8 cellular contexts compared by ENCODE assay signal in the genomic region with DNA sequence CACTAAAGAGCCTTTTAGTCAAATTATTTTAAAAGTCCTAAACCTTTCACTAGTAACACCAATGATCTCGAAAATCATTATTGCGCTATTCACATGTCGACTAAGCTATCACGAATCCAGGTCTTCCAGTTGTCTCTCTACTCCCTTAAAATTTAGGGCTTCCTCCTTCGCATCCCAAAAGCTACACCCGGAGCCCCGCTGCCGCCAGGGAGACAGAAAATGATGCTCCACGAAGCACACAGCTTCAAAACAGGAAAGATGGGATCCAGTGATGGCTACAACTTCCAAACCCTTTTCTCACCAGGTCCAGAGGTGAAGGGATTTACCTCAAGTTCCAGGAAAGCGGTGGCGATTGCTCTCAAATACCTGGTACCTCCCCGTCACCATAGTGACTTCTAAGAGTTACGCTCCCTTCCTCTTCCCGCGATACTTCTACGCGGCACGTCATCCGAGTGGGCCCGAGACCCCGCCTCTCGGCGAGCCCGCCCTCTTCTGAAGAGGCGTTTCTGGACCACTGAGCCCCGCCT. TPM values are rescaled to one million over a fixed set of nuclear protein-coding genes. Genes with fewer than 3 reads are reported as not detected.
DNase-seq lines count a peak whose midpoint lies in the region; ATAC-seq lines count a peak whose summit lies in the region.

A gene (minus strand): TSS at position 406 of the 527 bp plus-strand sequence. CDS start 14,625 bp downstream, outside the sequence.

- POLR2A ChIA-PET in CD4-positive, alpha-beta memory T cell (lab: Charles Lee; ENCODE audit: partially characterized antibody): interaction anchor here (0.6 to 4.1 kb wide), 3 partner anchors 17 to 228 kb away, joined by 3 to 35 read pairs (median 5); a partner anchor contains a TSS

- H3K27ac Mint-ChIP-seq in CD4-positive, alpha-beta memory T cell: peak within 1 kb of the TSS; percentile 97 to 100 (median 99)

- ATAC-seq in GM21360 (IDR thresholded peaks at IDR 0.05; ENCODE audit: unreplicated experiment): peak; percentile 96

- peak within 1 kb of the TSS; percentile 91 to 100 (median 98) for H3K4me3 Mint-ChIP-seq in CD4-positive, alpha-beta memory T cell

- H3K27me3 ChIP-seq in CD4-positive, alpha-beta memory T cell (ENCODE audit: insufficient read depth, low read length): no peaks in the 10 kb centered on the region
- peaks cover 2% of the 10 kb centered on the region for H3K27me3 ChIP-seq in effector memory CD4-positive, alpha-beta T cell (replicated peaks; ENCODE audit: control insufficient read depth, insufficient read depth, low read length, poor library complexity, severe bottlenecking)

- peak; percentile 96 to 97 (median 97) for DNase-seq in CD4-positive, alpha-beta memory T cell
- DNase-seq in HT1080 (ENCODE audit: low read depth) (peak; percentile 96), NOMO-1 (lab: John Stamatoyannopoulos, UW; ENCODE audit: unreplicated experiment in 2 of 2) (peak; percentile 93 to 99), lung microvascular endothelial cell (ENCODE audit: low read depth in 2 of 2) (peak; percentile 97 to 98)
- peak; percentile 92 to 95 for DNase-seq in activated CD8-positive, alpha-beta memory T cell treated with anti-CD3 and anti-CD28 coated beads for 4 hours (ENCODE audit: low read depth in 2 of 2)
- DNase-seq in effector memory CD4-positive, alpha-beta T cell: peak; percentile 92 to 95 (median 93)
- DNase-seq in stimulated activated CD4-positive, alpha-beta T cell treated with anti-CD3 and anti-CD28 coated beads, TNF-alpha, amount 100 ng/mL, for 48 hours (ENCODE audit: low read depth in 3 of 3): peak; percentile 89 to 94 (median 90)

- H3K27ac ChIP-seq in CD4-positive, alpha-beta memory T cell (ENCODE audit: low read depth, low read length): peak within 1 kb of the TSS; percentile 91
- H3K27ac ChIP-seq in effector memory CD4-positive, alpha-beta T cell (ENCODE audit: insufficient read depth, low read length, poor library complexity, severe bottlenecking): peak within 1 kb of the TSS; percentile 91

- H3K4me1 Mint-ChIP-seq in CD4-positive, alpha-beta memory T cell: peaks cover 28 to 49% (median 36%) of the 10 kb centered on the region in 4 donors

- H3K9me3 ChIP-seq in CD4-positive, alpha-beta memory T cell (ENCODE audit: control insufficient read depth in 1 of 2, low read length in 2 of 2): no peaks in the 10 kb centered on the region
- H3K9me3 ChIP-seq in effector memory CD4-positive, alpha-beta T cell (ENCODE audit: control insufficient read depth, low read length): no peaks in the 10 kb centered on the region

- intact Hi-C loops in CD4-positive, alpha-beta memory T cell (cut with micrococcal nuclease): loop anchor here (1.0 to 2.0 kb wide), 5 partner anchors 28 to 1596 kb away; a partner anchor contains a TSS

- no peaks in the 10 kb centered on the region for H3K27me3 Mint-ChIP-seq in CD4-positive, alpha-beta memory T cell

- H3K9me3 Mint-ChIP-seq in CD4-positive, alpha-beta memory T cell: peaks cover 0 to 11% (median under 1%) of the 10 kb centered on the region in 8 donors

- H3K36me3 ChIP-seq in CD4-positive, alpha-beta memory T cell (ENCODE audit: insufficient read depth, low read length): no peaks in the 10 kb centered on the region
- no peaks in the 10 kb centered on the region for H3K36me3 ChIP-seq in effector memory CD4-positive, alpha-beta T cell (ENCODE audit: control insufficient read depth, insufficient read depth, low read length)

- peak within 1 kb of the TSS; percentile 68 to 86 for H3K4me3 ChIP-seq in CD4-positive, alpha-beta memory T cell (ENCODE audit: low read length in 2 of 2)
- peak within 1 kb of the TSS; percentile 93 for H3K4me3 ChIP-seq in effector memory CD4-positive, alpha-beta T cell (ENCODE audit: insufficient read depth, low read depth, low read length, poor library complexity, severe bottlenecking)

- CTCF ChIA-PET in CD4-positive, alpha-beta memory T cell (lab: Charles Lee; ENCODE audit: partially characterized antibody): interaction anchor here (0.9 to 3.2 kb wide), 2 partner anchors 13 to 29 kb away, joined by 3 to 21 read pairs; no protein-coding TSS in a partner anchor

- peaks cover 32% of the 10 kb centered on the region for H3K4me1 ChIP-seq in CD4-positive, alpha-beta memory T cell (ENCODE audit: insufficient read depth, low read length)
- H3K4me1 ChIP-seq in effector memory CD4-positive, alpha-beta T cell (ENCODE audit: control insufficient read depth, insufficient read depth, low read length, poor library complexity, severe bottlenecking): peaks cover 12% of the 10 kb centered on the region

- H3K36me3 Mint-ChIP-seq in CD4-positive, alpha-beta memory T cell: peaks cover 4 to 32% of the 10 kb centered on the region in 2 donors

RNA-seq across cellular contexts. Expression of the gene that starts here (rescaled TPM):
- total RNA-seq in CD4-positive, alpha-beta memory T cell: 10 to 100 TPM; 34.0 to 38.8 TPM
- polyA plus RNA-seq in CD4-positive, alpha-beta memory T cell: 1 to 10 TPM; 4.1 to 5.2 TPM
- 13.5 and 18.3 TPM in 2 replicates for total RNA-seq in HT1080 (2014; rRNA removed; shearing (Covaris generic))
- polyA plus RNA-seq in HT1080 (2015; cell fraction: cytosol; rRNA removed): 24.5 and 34.7 TPM in 2 replicates
- polyA plus RNA-seq in HT1080 (2015; cell fraction: nucleus; rRNA removed): 57.8 and 58.7 TPM in 2 replicates
- 13.9 and 15.7 TPM in 2 replicates for total RNA-seq in lung microvascular endothelial cell

Comparison
In these comparisons a context has a peak if more than half of its experiments do, and no peak if none do; other contexts are left out.
1. Peak in every context shown above with its lines: DNase-seq, ATAC-seq, H3K4me3 ChIP-seq and H3K27ac ChIP-seq.